Comparison of ENCODE assay signal across 17 cellular contexts in the genomic region with DNA sequence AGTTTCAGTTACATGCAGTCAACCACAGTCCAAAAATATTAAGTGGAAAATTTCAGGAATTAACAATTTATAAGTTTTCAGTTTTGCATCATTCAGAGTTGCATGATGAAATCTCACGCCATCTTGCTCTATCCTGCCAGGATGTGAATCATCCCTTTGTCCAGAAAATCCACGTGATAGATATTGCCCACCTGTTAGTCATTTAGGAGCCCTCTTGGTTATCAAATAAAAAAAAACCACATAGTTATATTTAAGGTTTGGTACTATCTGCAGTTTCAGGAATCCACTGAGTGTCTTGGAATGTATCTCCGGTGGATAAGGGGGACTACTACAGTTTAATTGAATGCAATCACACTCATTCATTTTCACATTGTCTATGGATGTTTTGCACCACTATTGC.
DNase-seq lines count a peak whose midpoint lies in the region; ATAC-seq and TF ChIP-seq lines count a peak whose summit lies in the region.
"Had no signal": no experiment of that assay in that cellular context is flagged by ENCODE, and none has a peak within 500 bp of the region (broad histone marks: within the 10 kb centered on the region; RNA-seq: fewer than 3 reads in every experiment).

No MANE protein-coding gene starts in this region.

- H3K4me3 ChIP-seq in GM23248 (no peak overlapping the region), epithelial cell of esophagus (ENCODE audit: low read length) (no peak overlapping the region)
- H3K4me3 ChIP-seq: sigmoid colon, suprapubic skin had no signal

- DNase-seq in GM23248 (peak; percentile 70), RKO (ENCODE audit: low spot score) (peak; percentile 75), epithelial cell of esophagus (ENCODE audit: low read depth) (peak; percentile 52), stromal cell of bone marrow (ENCODE audit: low read depth) (peak; percentile 32), nucleus accumbens (lab: John Stamatoyannopoulos, UW) (no peak)
- DNase-seq: activated effector memory CD4-positive, alpha-beta T cell treated with Interleukin-2 at 50 U/mL for 16 hours; central memory CD4-positive, alpha-beta T cell; foreskin melanocyte; H9; kidney; naive B cell; NCI-H2081; sigmoid colon; T-helper 1 cell had no signal

- no peak overlapping the region for H3K4me2 ChIP-seq in GM23248 (ENCODE audit: unreplicated experiment)

- TF ChIP-seq CTCF in epithelial cell of esophagus (IDR thresholded peaks at IDR 0.05; ENCODE audit: insufficient read depth, low read depth, low read length, missing control alignments), result no peak

- no peaks in the 10 kb centered on the region for H3K27me3 ChIP-seq in GM23248 (replicated peaks; ENCODE audit: insufficient read depth)
- H3K27me3 ChIP-seq: sigmoid colon, suprapubic skin had no signal

- H3K79me2 ChIP-seq in GM23248 (ENCODE audit: insufficient read depth), result no peaks in the 10 kb centered on the region

- ATAC-seq in GM19023 (IDR thresholded peaks at IDR 0.05; ENCODE audit: unreplicated experiment) (no peak), HG02763 (IDR thresholded peaks at IDR 0.05; ENCODE audit: unreplicated experiment) (no peak)

- 37 to 42% methylated on average over 3 of the region's 3 CpGs for WGBS in GM23248 (ENCODE audit: low coverage in 1 of 2, low lambda C conversion rate in 2 of 2, missing lambda C conversion rate in 2 of 2), 2 experiments

- H3K4me1 ChIP-seq in GM23248 (ENCODE audit: insufficient read depth), result 0 out of 2 replicates have a peak, but pooled peaks cover 6% of the 10 kb centered on the region
- H3K4me1 ChIP-seq: sigmoid colon, suprapubic skin had no signal

- peaks cover 11% of the 10 kb centered on the region; the same call in 1 of the 2 replicates for H3F3A ChIP-seq in GM23248 (ENCODE audit: insufficient read depth)

- peak overlapping the region; percentile 25; the same call in 1 of the 2 replicates for H3K27ac ChIP-seq in GM23248
- H3K27ac ChIP-seq: sigmoid colon, suprapubic skin had no signal

- no peaks in the 10 kb centered on the region for H3K36me3 ChIP-seq in GM23248 (ENCODE audit: low read depth)
- H3K36me3 ChIP-seq: sigmoid colon, suprapubic skin had no signal

- no peaks in the 10 kb centered on the region for H3K9me2 ChIP-seq in GM23248 (ENCODE audit: insufficient read depth)

- no peaks in the 10 kb centered on the region for H4K20me1 ChIP-seq in GM23248 (ENCODE audit: insufficient read depth)

- peak overlapping the region; percentile 48 for H2AFZ ChIP-seq in GM23248

- in situ Hi-C loops in GM23248 (cut with MboI), result no loop called here

- no peak overlapping the region for H3K9ac ChIP-seq in GM23248

- H3K9me3 ChIP-seq in GM23248 (ENCODE audit: low read depth), result peaks cover 6% of the 10 kb centered on the region

Comparison
In these comparisons a context has a peak if more than half of its experiments do, and no peak if none do; other contexts are left out.
1. DNase-seq: peak in GM23248 (single experiment), RKO (single experiment), epithelial cell of esophagus (single experiment) and stromal cell of bone marrow (single experiment); none in nucleus accumbens (0 of 56).